ENCODE assay signal across 18 cellular contexts in genomic region chr13:27104606-27105005, GRCh38.
"Had no signal": no experiment of that assay in that cellular context is flagged by ENCODE, and none has a peak within 500 bp of the region (broad histone marks: within the 10 kb centered on the region; RNA-seq: fewer than 3 reads in every experiment).

No MANE protein-coding gene starts in this region.

- H3K27me3 ChIP-seq: heart right ventricle, pancreas, spleen, stomach, transverse colon had no signal

- FAIRE-seq: colon, frontal cortex, islet of Langerhans, pancreas had no signal

- DNase-seq: effector memory CD8-positive, alpha-beta T cell; erythroblast; heart right ventricle; hypothalamus; kidney glomerular epithelial cell; mesendoderm; naive B cell; occipital lobe; pancreas; spleen; stimulated activated naive CD4-positive, alpha-beta T cell; stomach; substantia nigra; transverse colon had no signal

- H3K4me3 ChIP-seq: heart right ventricle, pancreas, spleen, stomach, thoracic aorta, transverse colon had no signal

- H3K36me3 ChIP-seq: pancreas, transverse colon had no signal
